1 cellular context compared by ENCODE assay signal in the genomic region with DNA sequence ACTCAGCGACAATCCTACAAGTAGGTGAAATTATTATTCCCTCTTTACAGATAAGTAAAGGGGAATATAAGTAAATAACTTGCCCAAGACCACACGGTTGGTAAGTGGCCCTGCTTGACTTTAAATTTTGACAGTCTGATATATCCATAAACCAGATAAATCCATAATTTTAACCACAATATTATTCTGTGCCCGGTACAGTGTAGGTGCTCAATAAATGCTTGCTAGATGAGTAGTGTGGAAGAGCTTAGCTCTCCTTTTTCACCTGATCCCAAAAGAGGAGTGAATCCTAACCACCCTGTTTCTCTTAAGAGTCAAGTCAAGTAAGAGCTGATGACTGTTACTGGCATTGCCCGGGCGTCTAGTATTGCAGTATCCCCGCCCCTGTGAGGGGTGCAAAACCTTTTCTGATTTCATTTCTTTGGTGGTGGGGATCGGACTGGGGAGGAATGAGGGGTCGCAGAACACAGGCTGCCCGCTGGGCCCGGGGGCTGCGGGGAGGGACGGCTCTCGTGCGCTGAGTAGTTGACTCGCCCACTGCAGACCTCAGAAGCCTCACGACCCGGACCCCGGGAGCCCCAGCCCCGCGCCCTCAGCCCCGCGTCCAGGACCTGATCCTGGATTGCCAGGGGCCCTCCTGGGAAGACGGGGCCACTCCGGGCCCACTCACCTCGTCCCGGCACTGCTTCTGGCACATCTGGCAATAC.
TF ChIP-seq lines count a peak whose summit lies in the region.

No MANE protein-coding gene starts in this region.

TF ChIP-seq in IMR-90, 13 proteins besides CTCF, POLR2A, EP300 and RAD21:
- 0 out of 2 replicates have a peak, but pooled peaks have one; percentile 31 for TF ChIP-seq CHD1 (IDR thresholded peaks at IDR 0.05; ENCODE audit: low read depth, low read length)
- no peak for TF ChIP-seq RCOR1 (IDR thresholded peaks at IDR 0.05; ENCODE audit: insufficient replicate concordance, low read length)
